In the genomic region with DNA sequence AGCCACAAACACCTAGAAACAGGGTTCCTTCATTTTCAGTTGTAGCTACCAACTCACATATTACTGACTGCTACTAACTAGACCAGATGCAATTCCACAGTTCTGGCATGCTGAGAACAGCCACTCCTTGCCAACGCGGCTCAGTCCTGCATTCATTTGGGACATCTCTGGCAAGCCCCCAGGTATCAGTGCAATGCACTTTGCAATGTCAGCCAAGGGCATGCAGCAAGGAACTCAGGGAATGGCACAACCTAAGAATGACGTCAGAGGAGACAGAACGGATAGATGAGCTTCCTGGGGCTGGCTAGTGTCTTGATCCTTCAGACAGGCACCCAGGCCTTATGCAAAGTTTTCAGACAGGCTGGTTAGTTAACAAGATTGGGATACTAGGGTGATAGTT, we compare ENCODE assay signal across 25 cellular contexts. TPM values are rescaled to one million over a fixed set of nuclear protein-coding genes. Genes with fewer than 3 reads are reported as not detected.
DNase-seq lines count a peak whose midpoint lies in the region; ATAC-seq, FAIRE-seq and TF ChIP-seq lines count a peak whose summit lies in the region.
"Had no signal": no experiment of that assay in that cellular context is flagged by ENCODE, and none has a peak within 500 bp of the region (broad histone marks: within the 10 kb centered on the region; RNA-seq: fewer than 3 reads in every experiment).

No MANE protein-coding gene starts in this region.

- H3K4me1 Mint-ChIP-seq in activated CD4-positive, alpha-beta T cell treated with anti-CD3 and anti-CD28 coated beads for 36 hours = peaks cover 17% of the 10 kb centered on the region

- H2AFZ ChIP-seq in HepG2 (ENCODE audit: low read length) = no peak overlapping the region

- ATAC-seq in HepG2 (no peak), right lobe of liver (peak; percentile 90 to 95 (median 92)), lower lobe of right lung (no peak), HG02840 (IDR thresholded peaks at IDR 0.05; ENCODE audit: low FRiP score, unreplicated experiment) (no peak)
- no peak for ATAC-seq in activated CD4-positive, alpha-beta T cell treated with anti-CD3 and anti-CD28 coated beads for 36 hours
- ATAC-seq: A549; activated T-helper 17 cell treated with anti-CD3 and anti-CD28 coated beads, Interleukin-2, amount 50 U/mL, for 72 hours; effector memory CD8-positive, alpha-beta T cell; esophagus mucosa; naive thymus-derived CD4-positive, alpha-beta T cell; upper lobe of right lung had no signal

- H3K27ac Mint-ChIP-seq in activated CD4-positive, alpha-beta T cell treated with anti-CD3 and anti-CD28 coated beads for 36 hours = no peak overlapping the region
- H3K27ac Mint-ChIP-seq: activated CD4-positive, alpha-beta T cell treated with anti-CD3 and anti-CD28 coated beads, Interleukin-2, amount 10 ng/mL, durations not matched to agents 7 days and 5 days; activated naive CD8-positive, alpha-beta T cell treated with anti-CD3 and anti-CD28 coated beads for 36 hours; activated T-helper 17 cell treated with anti-CD3 and anti-CD28 coated beads, Interleukin-2, amount 50 U/mL, for 72 hours had no signal

- no peaks in the 10 kb centered on the region for H3K79me2 ChIP-seq in HepG2 (ENCODE audit: insufficient read depth, low read length)

- in situ Hi-C loops in HepG2 (cut with HindIII; ENCODE audit: extremely low pct_ligation_motif_present, low pct_unique_long_range_greater_than_20kb) = no loop called here

- H4K20me1 ChIP-seq in HepG2 (ENCODE audit: insufficient read depth, low read length) = no peaks in the 10 kb centered on the region

- DNase-seq in HepG2 (ENCODE audit: low spot score) = no peak
- peak; percentile 22 for DNase-seq in astrocyte of the hippocampus (ENCODE audit: low read depth, low spot score)
- peak; percentile 66 to 89 (median 87) for DNase-seq in right lobe of liver
- no peak for DNase-seq in lower lobe of right lung
- DNase-seq in activated CD4-positive, alpha-beta T cell treated with anti-CD3 and anti-CD28 coated beads for 36 hours = no peak
- no peak for DNase-seq in SKM-1 (lab: John Stamatoyannopoulos, UW; ENCODE audit: unreplicated experiment)
- DNase-seq: activated CD4-positive, alpha-beta T cell treated with anti-CD3 and anti-CD28 coated beads, Interleukin-2, amount 10 ng/mL, durations not matched to agents 7 days and 5 days; activated naive CD8-positive, alpha-beta T cell treated with anti-CD3 and anti-CD28 coated beads for 36 hours; BE2C; COR-L47; effector memory CD8-positive, alpha-beta T cell; mesendoderm; naive thymus-derived CD4-positive, alpha-beta T cell; NCI-H1436 treated with DMSO at 0.1 percent for 48 hours; NCI-H69; SW 1271; upper lobe of right lung had no signal

- no TSS peak for BruUV-seq in HepG2 (replicated peaks; lab: Mats Ljungman, UMichigan)

- WGBS in liver = 30% methylated on average over 4 of the region's 4 CpGs
- WGBS in HepG2 (ENCODE audit: low lambda C conversion rate) = 100% methylated on average over 4 of the region's 4 CpGs
- 44% methylated on average over 4 of the region's 4 CpGs for WGBS in right lobe of liver (ENCODE audit: insufficient coverage, low coverage, low lambda C conversion rate, missing lambda C conversion rate)

- no peaks in the 10 kb centered on the region for H3K36me3 Mint-ChIP-seq in activated CD4-positive, alpha-beta T cell treated with anti-CD3 and anti-CD28 coated beads for 36 hours (ENCODE audit: low read depth)
- H3K36me3 Mint-ChIP-seq: activated naive CD8-positive, alpha-beta T cell treated with anti-CD3 and anti-CD28 coated beads for 36 hours had no signal

- no peaks in the 10 kb centered on the region for H3K9me3 ChIP-seq in liver (ENCODE audit: control insufficient read depth in 4 of 4, low read length in 3 of 4)
- H3K9me3 ChIP-seq in HepG2 (ENCODE audit: low read length) = no peaks in the 10 kb centered on the region
- no peaks in the 10 kb centered on the region for H3K9me3 ChIP-seq in right lobe of liver
- H3K9me3 ChIP-seq in lower lobe of right lung = no peaks in the 10 kb centered on the region
- H3K9me3 ChIP-seq: A549, BE2C, gastrocnemius medialis, upper lobe of right lung had no signal

- no peak overlapping the region for H3K4me3 Mint-ChIP-seq in activated CD4-positive, alpha-beta T cell treated with anti-CD3 and anti-CD28 coated beads for 36 hours
- H3K4me3 Mint-ChIP-seq: activated CD4-positive, alpha-beta T cell treated with anti-CD3 and anti-CD28 coated beads, Interleukin-2, amount 10 ng/mL, durations not matched to agents 7 days and 5 days; activated naive CD8-positive, alpha-beta T cell treated with anti-CD3 and anti-CD28 coated beads for 36 hours; activated T-helper 17 cell treated with anti-CD3 and anti-CD28 coated beads, Interleukin-2, amount 50 U/mL, for 72 hours; effector memory CD8-positive, alpha-beta T cell; naive thymus-derived CD4-positive, alpha-beta T cell had no signal

- TF ChIP-seq POLR2A in HepG2 (IDR thresholded peaks at IDR 0.05; ENCODE audit: insufficient read depth in 1 of 2, low read depth in 2 of 2, low read length in 2 of 2) (no peak), right lobe of liver (IDR thresholded peaks at IDR 0.05) (no peak)

- POLR2A ChIA-PET in HepG2 (lab: Yijun Ruan, JAX) = no interaction called here
- POLR2A ChIA-PET in activated CD4-positive, alpha-beta T cell treated with anti-CD3 and anti-CD28 coated beads for 36 hours (lab: Charles Lee) = no interaction called here

- H3K4me3 ChIP-seq in liver (ENCODE audit: low read depth in 1 of 3, low read length in 3 of 3) = no peak overlapping the region
- no peak overlapping the region for H3K4me3 ChIP-seq in HepG2 (replicated peaks in 1 of 3; ENCODE audit: insufficient read depth in 1 of 3, low read depth in 2 of 3, low read length in 3 of 3)
- H3K4me3 ChIP-seq in right lobe of liver = no peak overlapping the region
- no peak overlapping the region for H3K4me3 ChIP-seq in lower lobe of right lung
- H3K4me3 ChIP-seq: A549, gastrocnemius medialis, upper lobe of right lung had no signal

- H3K4me1 ChIP-seq in liver (ENCODE audit: control insufficient read depth in 4 of 4, insufficient read depth in 4 of 4, low read length in 3 of 4) (peaks cover 1 to 10% (median 10%) of the 10 kb centered on the region in 4 donors), HepG2 (ENCODE audit: insufficient read depth, low read length) (no peaks in the 10 kb centered on the region), right lobe of liver (peaks cover 0 to 18% (median 6%) of the 10 kb centered on the region in 4 donors), lower lobe of right lung (peaks cover 15% of the 10 kb centered on the region)
- H3K4me1 ChIP-seq: BE2C had no signal

- intact Hi-C loops in HepG2 (cut with micrococcal nuclease; ENCODE audit: unreplicated experiment) = no loop called here
- intact Hi-C loops in right lobe of liver (cut with DNase I) = no loop called here
- intact Hi-C loops in lower lobe of right lung (cut with DNase I) = no loop called here
- intact Hi-C loops in activated CD4-positive, alpha-beta T cell treated with anti-CD3 and anti-CD28 coated beads for 36 hours (cut with DNase I, micrococcal nuclease) = no loop called here

- CTCF ChIA-PET in HepG2 (lab: Yijun Ruan, JAX; ENCODE audit: low intra/inter-chr PET ratio, low total read pairs) = no interaction called here
- CTCF ChIA-PET in activated CD4-positive, alpha-beta T cell treated with anti-CD3 and anti-CD28 coated beads for 36 hours (lab: Charles Lee) = interaction anchor here (0.6 to 1.4 kb wide), 5 partner anchors 8 to 488 kb away, joined by 3 to 5 read pairs (median 3); no protein-coding TSS in a partner anchor

- TF ChIP-seq EP300 in HepG2 (IDR thresholded peaks at IDR 0.05; ENCODE audit: low read depth in 2 of 2, low read length in 2 of 2) (no peak), HepG2 (CRISPR knock-in tag; IDR thresholded peaks at IDR 0.05; ENCODE audit: borderline replicate concordance) (no peak)

- no peaks in the 10 kb centered on the region for H3K36me3 ChIP-seq in liver (ENCODE audit: control insufficient read depth in 4 of 4, insufficient read depth in 3 of 4, low read depth in 1 of 4, low read length in 3 of 4)
- H3K36me3 ChIP-seq in HepG2 (replicated peaks in 1 of 2; ENCODE audit: control insufficient read depth in 1 of 2, insufficient read depth in 2 of 2, low read length in 2 of 2) = peaks cover 2 to 3% of the 10 kb centered on the region in 2 experiments; a peak in 3 of 5 replicates
- H3K36me3 ChIP-seq in right lobe of liver = no peaks in the 10 kb centered on the region
- no peaks in the 10 kb centered on the region for H3K36me3 ChIP-seq in lower lobe of right lung
- H3K36me3 ChIP-seq: BE2C, gastrocnemius medialis, upper lobe of right lung had no signal

- H3K27ac ChIP-seq in liver (ENCODE audit: low read depth in 1 of 2, low read length in 2 of 2) (no peak overlapping the region), HepG2 (ENCODE audit: extremely low read length, insufficient read depth, low read length) (no peak overlapping the region), right lobe of liver (peak overlapping the region in 1 of 3 donors; percentile 31), lower lobe of right lung (no peak overlapping the region)
- H3K27ac ChIP-seq: A549, upper lobe of right lung had no signal

- TF ChIP-seq CTCF in liver (IDR thresholded peaks at IDR 0.05; ENCODE audit: low read depth, low read length, missing input control) (no peak), HepG2 (CRISPR knock-in tag; IDR thresholded peaks at IDR 0.05) (no peak), right lobe of liver (IDR thresholded peaks at IDR 0.05) (no peak), lower lobe of right lung (IDR thresholded peaks at IDR 0.05) (no peak)

- H3K4me2 ChIP-seq in HepG2 (ENCODE audit: low read depth, low read length) = no peak overlapping the region
- H3K4me2 ChIP-seq: A549 had no signal

- TF ChIP-seq RAD21 in liver (IDR thresholded peaks at IDR 0.05) = peak; percentile 41 to 60
- TF ChIP-seq RAD21 in HepG2 (CRISPR knock-in tag; IDR thresholded peaks at IDR 0.05) = no peak

- FAIRE-seq in HepG2 (lab: Jason Lieb, UNC) = no peak
- FAIRE-seq: A549, keratinocyte, TTC549 had no signal

- H3K9me3 Mint-ChIP-seq in activated CD4-positive, alpha-beta T cell treated with anti-CD3 and anti-CD28 coated beads for 36 hours (ENCODE audit: low read depth) = no peaks in the 10 kb centered on the region
- H3K9me3 Mint-ChIP-seq: activated CD4-positive, alpha-beta T cell treated with anti-CD3 and anti-CD28 coated beads, Interleukin-2, amount 10 ng/mL, durations not matched to agents 7 days and 5 days; activated naive CD8-positive, alpha-beta T cell treated with anti-CD3 and anti-CD28 coated beads for 36 hours; activated T-helper 17 cell treated with anti-CD3 and anti-CD28 coated beads, Interleukin-2, amount 50 U/mL, for 72 hours; effector memory CD8-positive, alpha-beta T cell; naive thymus-derived CD4-positive, alpha-beta T cell had no signal

- H3K27me3 ChIP-seq in liver (ENCODE audit: control insufficient read depth in 4 of 4, insufficient read depth in 4 of 4, low read length in 3 of 4) (no peaks in the 10 kb centered on the region), HepG2 (ENCODE audit: control insufficient read depth in 1 of 2, insufficient read depth in 2 of 2, low read length in 2 of 2) (no peaks in the 10 kb centered on the region), right lobe of liver (no peaks in the 10 kb centered on the region), lower lobe of right lung (ENCODE audit: low read depth) (no peaks in the 10 kb centered on the region)
- H3K27me3 ChIP-seq: gastrocnemius medialis, upper lobe of right lung had no signal

- H3K9ac ChIP-seq in liver (ENCODE audit: low read depth in 1 of 2, low read length in 2 of 2) (no peak overlapping the region), HepG2 (ENCODE audit: insufficient read depth, low read depth, low read length) (no peak overlapping the region)

- H3K27me3 Mint-ChIP-seq in activated CD4-positive, alpha-beta T cell treated with anti-CD3 and anti-CD28 coated beads for 36 hours = no peaks in the 10 kb centered on the region
- H3K27me3 Mint-ChIP-seq: activated CD4-positive, alpha-beta T cell treated with anti-CD3 and anti-CD28 coated beads, Interleukin-2, amount 10 ng/mL, durations not matched to agents 7 days and 5 days; activated naive CD8-positive, alpha-beta T cell treated with anti-CD3 and anti-CD28 coated beads for 36 hours; activated T-helper 17 cell treated with anti-CD3 and anti-CD28 coated beads, Interleukin-2, amount 50 U/mL, for 72 hours; effector memory CD8-positive, alpha-beta T cell; naive thymus-derived CD4-positive, alpha-beta T cell had no signal

RNA-seq across cellular contexts. Expression of a gene that starts 29.6 kb away (rescaled TPM):
- total RNA-seq in liver (1 to 10 TPM in 1 of 2 donors, under 1 TPM in 1; 0.65 to 5.2 TPM), HepG2 (2016; rRNA removed; fragmentation: Illumina TruSeq; extraction: Trizol) (3.5 and 4.5 TPM in 2 replicates), right lobe of liver (1 to 10 TPM; 2.0 to 3.6 (median 2.7) TPM), lower lobe of right lung (9.4 TPM)
- polyA plus RNA-seq in liver (under 1 TPM; 0.78 to 0.82 TPM), HepG2 (2011; rRNA removed) (4.3 and 4.7 TPM in 2 replicates)
- total RNA-seq in HepG2 (2016; cell fraction: cytosol; rRNA removed; fragmentation: Illumina TruSeq; extraction: Trizol; ENCODE audit: low read depth) = 0.62 and 1.2 TPM in 2 replicates
- 2.6 and 4.4 TPM in 2 replicates for total RNA-seq in HepG2 (2016; cell fraction: insoluble cytoplasmic fraction; rRNA removed; fragmentation: Illumina TruSeq; extraction: Trizol)
- 1.3 and 1.6 TPM in 2 replicates for total RNA-seq in HepG2 (2016; cell fraction: membrane; rRNA removed; fragmentation: Illumina TruSeq; extraction: Trizol)
- 4.5 TPM in 2 replicates for total RNA-seq in HepG2 (2016; cell fraction: nucleus; rRNA removed; fragmentation: Illumina TruSeq; extraction: Trizol)
- 2.9 and 3.0 TPM in 2 replicates for polyA plus RNA-seq in HepG2 (2011; cell fraction: cytosol; rRNA removed)
- 7.1 and 8.3 TPM in 2 replicates for polyA plus RNA-seq in HepG2 (2011; cell fraction: nucleus; rRNA removed)
- 3.0 and 4.6 TPM in 2 replicates for polyA plus RNA-seq in HepG2 (2012)
- polyA plus RNA-seq in HepG2 (2016; cell fraction: cytosol; fragmentation: Illumina TruSeq; extraction: Trizol; ENCODE audit: low read depth) = 0.14 and 0.20 TPM in 2 replicates
- polyA plus RNA-seq in HepG2 (2016; cell fraction: insoluble cytoplasmic fraction; fragmentation: Illumina TruSeq; extraction: Trizol; ENCODE audit: low read depth) = 2.4 and 2.9 TPM in 2 replicates
- polyA plus RNA-seq in HepG2 (2016; cell fraction: membrane; fragmentation: Illumina TruSeq; extraction: Trizol; ENCODE audit: low read depth) = 0.55 and 0.63 TPM in 2 replicates
- 5.0 and 5.3 TPM in 2 replicates for polyA plus RNA-seq in HepG2 (2016; cell fraction: nucleus; fragmentation: Illumina TruSeq; extraction: Trizol; ENCODE audit: insufficient read depth, low read depth)
- polyA minus RNA-seq in HepG2 (2011; rRNA and poly(A)+ RNA removed; ENCODE audit: low replicate concordance) = 5.8 and 6.7 TPM in 2 replicates
- polyA minus RNA-seq in HepG2 (2011; cell fraction: cytosol; rRNA and poly(A)+ RNA removed) = 3.2 TPM in 2 replicates
- polyA minus RNA-seq in HepG2 (2011; cell fraction: nucleus; rRNA and poly(A)+ RNA removed) = 8.8 and 9.2 TPM in 2 replicates
- total RNA-seq in activated CD4-positive, alpha-beta T cell treated with anti-CD3 and anti-CD28 coated beads for 36 hours = 1 to 10 TPM; 5.2 to 6.1 TPM

Comparison
In these comparisons a context has a peak if more than half of its experiments do, and no peak if none do; other contexts are left out.
1. ATAC-seq: peak in right lobe of liver (4 of 4); none in HepG2 (single experiment), lower lobe of right lung (0 of 2), activated CD4-positive, alpha-beta T cell treated with anti-CD3 and anti-CD28 coated beads for 36 hours (single experiment) and HG02840 (single experiment).
2. DNase-seq: peak in astrocyte of the hippocampus (single experiment) and right lobe of liver (3 of 3); none in HepG2 (single experiment), lower lobe of right lung (single experiment), activated CD4-positive, alpha-beta T cell treated with anti-CD3 and anti-CD28 coated beads for 36 hours (single experiment) and SKM-1 (single experiment).